Comparison of ENCODE assay signal across 16 cellular contexts in the genomic region with DNA sequence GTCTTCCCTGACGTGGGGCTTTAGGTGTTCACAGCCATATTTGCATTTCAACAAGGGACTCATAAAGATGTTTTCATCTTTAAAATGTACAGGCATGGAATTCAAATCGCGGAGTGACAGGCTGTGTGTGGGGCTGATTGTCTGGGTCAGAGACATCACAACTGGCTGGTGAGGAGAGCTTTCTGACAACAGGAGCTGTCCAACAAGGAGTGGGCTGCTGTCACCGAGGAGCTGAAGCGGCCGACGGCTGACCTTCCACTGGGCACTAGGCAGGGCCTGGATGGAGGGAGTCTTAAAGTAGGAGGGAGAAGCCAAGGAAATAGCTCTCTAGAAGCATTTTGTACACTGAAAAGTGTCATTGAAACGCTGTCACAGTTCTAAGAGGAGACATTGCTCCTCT. TPM values are rescaled to one million over a fixed set of nuclear protein-coding genes. Genes with fewer than 3 reads are reported as not detected.
DNase-seq lines count a peak whose midpoint lies in the region; ATAC-seq and TF ChIP-seq lines count a peak whose summit lies in the region.
"Had no signal": no experiment of that assay in that cellular context is flagged by ENCODE, and none has a peak within 500 bp of the region (broad histone marks: within the 10 kb centered on the region; RNA-seq: fewer than 3 reads in every experiment).

No MANE protein-coding gene starts in this region.

- no peaks in the 10 kb centered on the region for H4K20me1 ChIP-seq in SK-N-SH (ENCODE audit: insufficient read depth)

- CTCF ChIA-PET in SK-N-SH (lab: Yijun Ruan, JAX) = interaction anchor here (1.0 to 1.7 kb wide), 5 partner anchors 10 to 159 kb away, joined by 4 to 12 read pairs (median 5); no protein-coding TSS in a partner anchor
- CTCF ChIA-PET in activated naive CD4-positive, alpha-beta T cell treated with anti-CD3 and anti-CD28 coated beads, Interleukin-2, amount 10 ng/mL, durations not matched to agents 7 days and 5 days (lab: Charles Lee) = no interaction called here

- H3K27me3 Mint-ChIP-seq in activated naive CD4-positive, alpha-beta T cell treated with anti-CD3 and anti-CD28 coated beads, Interleukin-2, amount 10 ng/mL, durations not matched to agents 7 days and 5 days = peaks cover 44% of the 10 kb centered on the region

- no peak overlapping the region for H3K27ac Mint-ChIP-seq in activated naive CD4-positive, alpha-beta T cell treated with anti-CD3 and anti-CD28 coated beads, Interleukin-2, amount 10 ng/mL, durations not matched to agents 7 days and 5 days
- H3K27ac Mint-ChIP-seq: CD4-positive, alpha-beta T cell had no signal

- POLR2A ChIA-PET in SK-N-SH (lab: Yijun Ruan, JAX) = interaction anchor here (0.9 kb wide), 1 partner anchor 10 kb away, joined by 4 read pairs; no protein-coding TSS in a partner anchor

- no peak overlapping the region for H3K4me3 Mint-ChIP-seq in activated naive CD4-positive, alpha-beta T cell treated with anti-CD3 and anti-CD28 coated beads, Interleukin-2, amount 10 ng/mL, durations not matched to agents 7 days and 5 days
- H3K4me3 Mint-ChIP-seq: CD4-positive, alpha-beta T cell had no signal

- no peaks in the 10 kb centered on the region for H3K36me3 Mint-ChIP-seq in activated naive CD4-positive, alpha-beta T cell treated with anti-CD3 and anti-CD28 coated beads, Interleukin-2, amount 10 ng/mL, durations not matched to agents 7 days and 5 days

- H3K4me1 ChIP-seq in SK-N-SH (ENCODE audit: control insufficient read depth in 1 of 2, insufficient read depth in 2 of 2, low read depth in 1 of 2, low read length in 1 of 2) = peaks cover 0 to 13% of the 10 kb centered on the region in 2 experiments; a peak in 1 of 4 replicates
- peaks cover 0 to 15% of the 10 kb centered on the region in 2 donors for H3K4me1 ChIP-seq in left lung
- H3K4me1 ChIP-seq: Caco-2 had no signal

- ATAC-seq in SK-N-SH treated with all-trans-retinoic acid at 6 μM for 48 hours = no peak
- ATAC-seq in left lung = no peak
- ATAC-seq: A549 had no signal

- TF ChIP-seq CTCF in SK-N-SH (IDR thresholded peaks at IDR 0.05) (no peak), left lung (IDR thresholded peaks at IDR 0.05) (no peak)

- no peaks in the 10 kb centered on the region for H3K4me1 Mint-ChIP-seq in activated naive CD4-positive, alpha-beta T cell treated with anti-CD3 and anti-CD28 coated beads, Interleukin-2, amount 10 ng/mL, durations not matched to agents 7 days and 5 days

- intact Hi-C loops in left lung (cut with DNase I) = no loop called here

- H3K79me2 ChIP-seq in SK-N-SH (ENCODE audit: insufficient read depth) = no peaks in the 10 kb centered on the region

- no peak overlapping the region for H2AFZ ChIP-seq in SK-N-SH (ENCODE audit: low read depth)

- WGBS in SK-N-SH (ENCODE audit: low lambda C conversion rate) = 82% methylated on average over 8 of the region's 8 CpGs

- no peak overlapping the region for H3K27ac ChIP-seq in SK-N-SH (ENCODE audit: low read depth in 2 of 2, low read length in 1 of 2)
- no peak overlapping the region for H3K27ac ChIP-seq in left lung
- H3K27ac ChIP-seq: 22Rv1, A549, C4-2B had no signal

- no peak for TF ChIP-seq RAD21 in SK-N-SH (IDR thresholded peaks at IDR 0.05; ENCODE audit: low read length)

- no peak for DNase-seq in SK-N-SH
- peak; percentile 34 for DNase-seq in NCI-H526 treated with DMSO at 0.1 percent for 48 hours (lab: John Stamatoyannopoulos, UW)
- peak; percentile 26 for DNase-seq in left kidney (ENCODE audit: low read depth, low spot score)
- no peak for DNase-seq in NOMO-1 treated with DMSO at 0.1 percent for 48 hours (lab: John Stamatoyannopoulos, UW; ENCODE audit: unreplicated experiment)
- DNase-seq in left lung = no peak
- no peak for DNase-seq in activated naive CD4-positive, alpha-beta T cell treated with anti-CD3 and anti-CD28 coated beads, Interleukin-2, amount 10 ng/mL, durations not matched to agents 7 days and 5 days
- DNase-seq: AML-193; Caco-2; CD4-positive, alpha-beta T cell; GDM1; GOT3; H7 had no signal

- no peak overlapping the region for H3K4me2 ChIP-seq in SK-N-SH
- H3K4me2 ChIP-seq: A549 had no signal

- no peaks in the 10 kb centered on the region for H3F3A ChIP-seq in SK-N-SH (replicated peaks; ENCODE audit: insufficient read depth)

- no peak for TF ChIP-seq EP300 in SK-N-SH (IDR thresholded peaks at IDR 0.05; ENCODE audit: borderline replicate concordance in 1 of 2, low read depth in 1 of 2, low read length in 1 of 2)

- H3K27me3 ChIP-seq in SK-N-SH (ENCODE audit: insufficient read depth) (no peaks in the 10 kb centered on the region; the same call in 1 of the 2 replicates), left lung (peaks cover 0 to 21% of the 10 kb centered on the region in 2 donors)

- H3K9me3 ChIP-seq in SK-N-SH (no peaks in the 10 kb centered on the region), left lung (no peaks in the 10 kb centered on the region)
- H3K9me3 ChIP-seq: A549, Caco-2 had no signal

- H3K36me3 ChIP-seq in SK-N-SH (replicated peaks in 1 of 2; ENCODE audit: control insufficient read depth in 1 of 2, insufficient read depth in 2 of 2, low read length in 1 of 2) = no peaks in the 10 kb centered on the region
- H3K36me3 ChIP-seq in left lung = no peaks in the 10 kb centered on the region

- no peak overlapping the region for H3K4me3 ChIP-seq in SK-N-SH (ENCODE audit: low read depth in 2 of 2, low read length in 1 of 2)
- no peak overlapping the region for H3K4me3 ChIP-seq in left lung
- H3K4me3 ChIP-seq: A549 had no signal

- no peaks in the 10 kb centered on the region for H3K9me3 Mint-ChIP-seq in activated naive CD4-positive, alpha-beta T cell treated with anti-CD3 and anti-CD28 coated beads, Interleukin-2, amount 10 ng/mL, durations not matched to agents 7 days and 5 days
- H3K9me3 Mint-ChIP-seq: CD4-positive, alpha-beta T cell had no signal

- no peak overlapping the region for H3K9ac ChIP-seq in SK-N-SH

- no peaks in the 10 kb centered on the region for H3K9me2 ChIP-seq in SK-N-SH

TF ChIP-seq in SK-N-SH, 30 proteins besides CTCF, POLR2A, EP300 and RAD21 (continues in another document):
- no peak for TF ChIP-seq RFX5 (IDR thresholded peaks at IDR 0.05; ENCODE audit: low read length)
- no peak for TF ChIP-seq FOXM1 (IDR thresholded peaks at IDR 0.05; ENCODE audit: low read depth)
- no peak for TF ChIP-seq SIN3A (IDR thresholded peaks at IDR 0.05; ENCODE audit: borderline replicate concordance, low read depth, low read length)
- TF ChIP-seq TAF1 (IDR thresholded peaks at IDR 0.05; ENCODE audit: borderline replicate concordance, low read depth, low read length) = no peak
- TF ChIP-seq EZH2phosphoT487 (IDR thresholded peaks at IDR 0.05; ENCODE audit: borderline replicate concordance, low read depth) = no peak
- no peak for TF ChIP-seq JUND (IDR thresholded peaks at IDR 0.05)

TF ChIP-seq in SK-N-SH treated with all-trans-retinoic acid at 6 μM for 48 hours, 23 proteins besides CTCF, POLR2A, EP300 and RAD21:
- no peak for TF ChIP-seq RARB (CRISPR knock-in tag; IDR thresholded peaks at IDR 0.05)
- TF ChIP-seq GLIS3 (CRISPR knock-in tag; IDR thresholded peaks at IDR 0.05) = no peak
- no peak for TF ChIP-seq BACH2 (CRISPR knock-in tag; IDR thresholded peaks at IDR 0.05; ENCODE audit: borderline replicate concordance)
- no peak for TF ChIP-seq TOX (CRISPR knock-in tag; IDR thresholded peaks at IDR 0.05; ENCODE audit: borderline replicate concordance)
- no peak for TF ChIP-seq OSR1 (CRISPR knock-in tag; IDR thresholded peaks at IDR 0.05)
- no peak for TF ChIP-seq PATZ1 (CRISPR knock-in tag; IDR thresholded peaks at IDR 0.05; ENCODE audit: borderline replicate concordance)
- no peak for TF ChIP-seq CSDC2 (CRISPR knock-in tag; IDR thresholded peaks at IDR 0.05)
- no peak for TF ChIP-seq ZNF8 (CRISPR knock-in tag; IDR thresholded peaks at IDR 0.05)
- no peak for TF ChIP-seq ZFP30 (CRISPR knock-in tag; IDR thresholded peaks at IDR 0.05)
- no peak for TF ChIP-seq ARNTL (CRISPR knock-in tag; IDR thresholded peaks at IDR 0.05; ENCODE audit: borderline replicate concordance, low read depth)
TF ChIP-seq in SK-N-SH treated with all-trans-retinoic acid at 6 μM for 48 hours: peak in this region for 0.

RNA-seq across cellular contexts. Expression of gene SCMH1, which starts 30.5 kb away (rescaled TPM):
- polyA plus RNA-seq in SK-N-SH (2012; rRNA removed) = 38.5 and 41.7 TPM in 2 replicates
- 25.7 and 30.3 TPM in 2 replicates for polyA plus RNA-seq in SK-N-SH (2012; cell fraction: cytosol; rRNA removed)
- 85.8 and 122 TPM in 2 replicates for polyA plus RNA-seq in SK-N-SH (2012; cell fraction: nucleus; rRNA removed)
- 10 to 100 TPM; 27.8 to 30.8 TPM for total RNA-seq in left lung

Comparison
In these comparisons a context has a peak if more than half of its experiments do, and no peak if none do; other contexts are left out.
1. DNase-seq: peak in NCI-H526 treated with DMSO at 0.1 percent for 48 hours (single experiment) and left kidney (single experiment); none in SK-N-SH (single experiment), NOMO-1 treated with DMSO at 0.1 percent for 48 hours (single experiment), left lung (0 of 2) and activated naive CD4-positive, alpha-beta T cell treated with anti-CD3 and anti-CD28 coated beads, Interleukin-2, amount 10 ng/mL, durations not matched to agents 7 days and 5 days (single experiment).